ENCODE assay signal across 10 cellular contexts in the genomic region with DNA sequence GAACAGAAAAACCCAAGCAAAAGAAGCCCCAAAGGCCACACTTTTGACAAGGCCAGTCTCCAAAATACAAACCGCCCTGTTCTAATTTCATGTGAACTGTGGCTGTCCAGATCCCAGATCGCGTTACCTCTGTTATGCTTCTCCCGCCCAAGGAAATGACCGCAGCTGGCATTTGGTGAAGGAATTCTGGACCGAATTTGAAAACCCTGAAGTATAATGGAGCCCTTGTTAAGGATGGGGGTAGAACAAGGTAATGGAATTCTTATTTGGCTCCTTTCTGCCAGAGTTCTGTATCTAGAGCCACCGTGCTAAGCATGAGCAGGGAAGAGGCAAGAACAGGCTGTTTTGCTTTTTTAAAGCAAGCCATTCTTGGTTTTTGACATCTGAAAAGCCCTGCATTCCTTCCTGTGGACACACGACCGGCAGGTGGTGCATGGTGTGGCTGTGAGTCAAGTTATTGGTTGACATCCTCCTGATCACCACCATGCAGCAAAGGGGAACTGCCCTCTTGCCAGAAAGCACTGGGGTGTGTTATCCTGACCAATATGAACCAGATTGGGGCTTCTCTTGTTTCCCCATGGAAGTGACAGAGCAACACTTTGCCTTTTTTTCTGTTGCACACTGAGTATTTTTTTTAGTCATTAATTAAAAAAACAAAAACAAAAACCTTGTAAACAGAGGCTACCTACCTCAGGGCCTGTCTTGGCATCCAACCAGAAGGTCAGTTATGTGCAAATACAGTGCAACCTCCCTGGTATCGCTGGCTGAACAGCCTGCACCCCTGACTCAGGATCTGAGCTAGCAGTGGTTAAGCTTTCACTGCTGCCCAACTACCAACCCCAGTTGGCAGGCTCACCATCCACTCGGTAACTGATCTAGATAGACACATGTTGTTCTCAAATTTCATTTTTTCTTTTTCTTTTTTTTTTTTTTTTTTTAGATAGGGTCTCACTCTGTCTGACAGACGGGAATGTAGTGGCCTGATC. TPM values are rescaled to one million over a fixed set of nuclear protein-coding genes. Genes with fewer than 3 reads are reported as not detected.
A peak's percentile ranks its signal among the peaks of the same experiment; 100 is the strongest.
DNase-seq lines count a peak whose midpoint lies in the region; ATAC-seq and TF ChIP-seq lines count a peak whose summit lies in the region.
"Had no signal": no experiment of that assay in that cellular context is flagged by ENCODE, and none has a peak within 500 bp of the region (broad histone marks: within the 10 kb centered on the region; RNA-seq: fewer than 3 reads in every experiment).

No MANE protein-coding gene starts in this region.

- peak; percentile 68 for TF ChIP-seq CTCF in MM.1S (IDR thresholded peaks at IDR 0.05; ENCODE audit: low read length)

- H3K4me1 Mint-ChIP-seq in stimulated activated memory B cell treated with anti-CD40 and anti-IgM and Interleukin-4, amounts not matched to agents 10 μg/mL and 1 μg/mL and 100 μg/mL, for 72 hours, result no peaks in the 10 kb centered on the region

- no peak overlapping the region for H3K9ac ChIP-seq in MM.1S (ENCODE audit: low read length)

- no peak overlapping the region for H3K4me2 ChIP-seq in MM.1S (ENCODE audit: low read depth, low read length)

- ATAC-seq in stimulated activated memory B cell treated with anti-CD40 and anti-IgM and Interleukin-4, amounts not matched to agents 10 μg/mL and 1 μg/mL and 100 μg/mL, for 72 hours, result peak; percentile 87
- ATAC-seq in GM21360 (IDR thresholded peaks at IDR 0.05; ENCODE audit: unreplicated experiment), result no peak

- no peaks in the 10 kb centered on the region for H3K36me3 Mint-ChIP-seq in stimulated activated memory B cell treated with anti-CD40 and anti-IgM and Interleukin-4, amounts not matched to agents 10 μg/mL and 1 μg/mL and 100 μg/mL, for 72 hours

- no peaks in the 10 kb centered on the region for H3K79me2 ChIP-seq in MM.1S (ENCODE audit: low read length)

- H3K9me2 ChIP-seq in MM.1S (replicated peaks; ENCODE audit: insufficient read depth, low read length), result no peaks in the 10 kb centered on the region

- no peaks in the 10 kb centered on the region for H3K9me3 Mint-ChIP-seq in stimulated activated memory B cell treated with anti-CD40 and anti-IgM and Interleukin-4, amounts not matched to agents 10 μg/mL and 1 μg/mL and 100 μg/mL, for 72 hours

- H3K27me3 ChIP-seq in MM.1S (replicated peaks; ENCODE audit: insufficient read depth, low read length), result no peaks in the 10 kb centered on the region

- H3K27me3 Mint-ChIP-seq in stimulated activated memory B cell treated with anti-CD40 and anti-IgM and Interleukin-4, amounts not matched to agents 10 μg/mL and 1 μg/mL and 100 μg/mL, for 72 hours, result no peaks in the 10 kb centered on the region

- peaks cover 13% of the 10 kb centered on the region for H3F3A ChIP-seq in MM.1S (ENCODE audit: insufficient read depth, low read length)

- no peaks in the 10 kb centered on the region for H3K9me3 ChIP-seq in MM.1S (replicated peaks; ENCODE audit: insufficient read depth, low read length)

- no peaks in the 10 kb centered on the region for H4K20me1 ChIP-seq in MM.1S (ENCODE audit: insufficient read depth, low read length)

- peak overlapping the region; percentile 35; the same call in 1 of the 2 replicates for H2AFZ ChIP-seq in MM.1S (ENCODE audit: low read length)

- no peak overlapping the region for H3K27ac ChIP-seq in MM.1S (ENCODE audit: low read length)

- no peaks in the 10 kb centered on the region for H3K36me3 ChIP-seq in MM.1S (replicated peaks; ENCODE audit: insufficient read depth, low read length)

- H3K27ac Mint-ChIP-seq in stimulated activated memory B cell treated with anti-CD40 and anti-IgM and Interleukin-4, amounts not matched to agents 10 μg/mL and 1 μg/mL and 100 μg/mL, for 72 hours, result no peak overlapping the region

- H3K4me1 ChIP-seq in MM.1S (ENCODE audit: low read length), result peaks cover 18% of the 10 kb centered on the region

- no peak overlapping the region for H3K4me3 ChIP-seq in MM.1S (ENCODE audit: low read length)

- peak; percentile 15 for DNase-seq in NOMO-1 treated with DMSO at 0.1 percent for 48 hours (lab: John Stamatoyannopoulos, UW; ENCODE audit: unreplicated experiment)
- DNase-seq in NOMO-1 treated with dmso at 0.1 percent for 144 hours (lab: John Stamatoyannopoulos, UW; ENCODE audit: unreplicated experiment), result no peak
- DNase-seq in MM.1S, result peak; percentile 80
- DNase-seq in dermis microvascular lymphatic vessel endothelial cell (ENCODE audit: low read depth in 2 of 2), result peak; percentile 7 to 15
- no peak for DNase-seq in NCI-H524 treated with DMSO at 0.1 percent for 48 hours (lab: John Stamatoyannopoulos, UW)
- no peak for DNase-seq in activated CD4-positive, alpha-beta T cell treated with anti-CD3 and anti-CD28 coated beads for 4 hours
- DNase-seq: C1 segment of cervical spinal cord had no signal

- no peak overlapping the region for H3K4me3 Mint-ChIP-seq in stimulated activated memory B cell treated with anti-CD40 and anti-IgM and Interleukin-4, amounts not matched to agents 10 μg/mL and 1 μg/mL and 100 μg/mL, for 72 hours

RNA-seq across cellular contexts. Expression of a gene that starts 14.2 kb away (rescaled TPM):
- total RNA-seq in dermis microvascular lymphatic vessel endothelial cell, result not detected in 2 replicates
- total RNA-seq: lower leg skin had no signal

RNA-seq across cellular contexts. Expression of a gene that starts 58.6 kb away (rescaled TPM):
- 4.6 and 9.6 TPM in 2 replicates for total RNA-seq in dermis microvascular lymphatic vessel endothelial cell

Comparison
In these comparisons a context has a peak if more than half of its experiments do, and no peak if none do; other contexts are left out.
1. DNase-seq: peak in NOMO-1 treated with DMSO at 0.1 percent for 48 hours (single experiment), MM.1S (single experiment) and dermis microvascular lymphatic vessel endothelial cell (2 of 2); none in NOMO-1 treated with dmso at 0.1 percent for 144 hours (single experiment), NCI-H524 treated with DMSO at 0.1 percent for 48 hours (single experiment) and activated CD4-positive, alpha-beta T cell treated with anti-CD3 and anti-CD28 coated beads for 4 hours (0 of 2).